ENCODE assay signal across 8 cellular contexts in genomic region chr11:65637794-65638317, GRCh38. TPM values are rescaled to one million over a fixed set of nuclear protein-coding genes. Genes with fewer than 3 reads are reported as not detected.
DNase-seq lines count a peak whose midpoint lies in the region; ATAC-seq, FAIRE-seq and TF ChIP-seq lines count a peak whose summit lies in the region.

TSS of gene SIPA1 (plus strand) at chr11:65638101. CDS start at chr11:65640922, 2,821 bp downstream.

- H3K4me1 ChIP-seq in mammary epithelial cell (ENCODE audit: insufficient read depth, low read length), result peaks cover 11% of the 10 kb centered on the region
- H3K4me1 ChIP-seq in skeletal muscle tissue (ENCODE audit: control insufficient read depth in 3 of 3, insufficient read depth in 3 of 3, low read length in 3 of 3), result peaks cover 31 to 34% (median 33%) of the 10 kb centered on the region in 3 donors

- peak; percentile 6 for FAIRE-seq in H54 (lab: Jason Lieb, UNC)

- no peak within 1 kb of the TSS for H3K9ac ChIP-seq in mammary epithelial cell (ENCODE audit: insufficient read depth, low read length)
- peak within 1 kb of the TSS; percentile 74 to 83 (median 82) for H3K9ac ChIP-seq in skeletal muscle tissue (ENCODE audit: low read depth in 1 of 3, low read length in 3 of 3)

- DNase-seq in EL, result peak; percentile 96
- DNase-seq in H54 (ENCODE audit: insufficient read length, low spot score), result peak; percentile 97
- DNase-seq in NCI-H1048 (lab: John Stamatoyannopoulos, UW), result peak; percentile 41
- DNase-seq in WERI-Rb-1, result peak; percentile 92
- DNase-seq in mammary epithelial cell, result peak; percentile 73
- DNase-seq in iPS-NIHi11 (ENCODE audit: low spot score), result peak; percentile 94

- no peaks in the 10 kb centered on the region for H3K27me3 ChIP-seq in WERI-Rb-1 (ENCODE audit: insufficient read depth, low read depth, severe bottlenecking)
- H3K27me3 ChIP-seq in mammary epithelial cell (ENCODE audit: insufficient read depth, low read length), result no peaks in the 10 kb centered on the region
- no peaks in the 10 kb centered on the region for H3K27me3 ChIP-seq in skeletal muscle tissue (ENCODE audit: control insufficient read depth in 3 of 3, insufficient read depth in 3 of 3, low read length in 3 of 3)

- H3K4me3 ChIP-seq in WERI-Rb-1 (ENCODE audit: low read depth, low read length) (peak within 1 kb of the TSS; percentile 68), mammary epithelial cell (replicated peaks in 1 of 3; ENCODE audit: insufficient read depth in 1 of 3, low read depth in 2 of 3, low read length in 3 of 3) (peak within 1 kb of the TSS; percentile 65 to 73 (median 72)), skeletal muscle tissue (ENCODE audit: low read length in 3 of 3) (peak within 1 kb of the TSS; percentile 76 to 85 (median 80))

- dilution Hi-C loops in mammary epithelial cell (cut with HindIII; ENCODE audit: low sequenced_read_pairs), result loop anchor here (5.0 to 10.0 kb wide), 2 partner anchors 36 to 53 kb away; no protein-coding TSS in a partner anchor

- peak within 1 kb of the TSS; percentile 68 for H2AFZ ChIP-seq in mammary epithelial cell (ENCODE audit: low read depth, low read length)

- ATAC-seq in GM19467 (IDR thresholded peaks at IDR 0.05; ENCODE audit: unreplicated experiment), result no peak

- in situ Hi-C loops in mammary epithelial cell (cut with MboI; ENCODE audit: low sequenced_read_pairs in 2 of 2), result no loop called here

- no peaks in the 10 kb centered on the region for H4K20me1 ChIP-seq in mammary epithelial cell (ENCODE audit: insufficient read depth, low read length)

- CTCF ChIA-PET in mammary epithelial cell (lab: Charles Lee; ENCODE audit: low non-redundant PET), result no interaction called here

- no peaks in the 10 kb centered on the region for H3K9me3 ChIP-seq in WERI-Rb-1 (ENCODE audit: severe bottlenecking)
- no peaks in the 10 kb centered on the region for H3K9me3 ChIP-seq in mammary epithelial cell (replicated peaks; ENCODE audit: insufficient read depth, low read length)
- H3K9me3 ChIP-seq in skeletal muscle tissue (ENCODE audit: control insufficient read depth in 3 of 3, low read length in 3 of 3), result no peaks in the 10 kb centered on the region

- peak within 1 kb of the TSS; percentile 91 for H3K27ac ChIP-seq in WERI-Rb-1
- peak within 1 kb of the TSS; percentile 20 for H3K27ac ChIP-seq in mammary epithelial cell (ENCODE audit: insufficient read depth, low read depth, low read length)
- H3K27ac ChIP-seq in skeletal muscle tissue (ENCODE audit: low read depth, low read length), result peak within 1 kb of the TSS; percentile 83

- intact Hi-C loops in mammary epithelial cell (cut with micrococcal nuclease), result no loop called here

- no peaks in the 10 kb centered on the region for H3K79me2 ChIP-seq in mammary epithelial cell (ENCODE audit: insufficient read depth, low read length)

- TF ChIP-seq CTCF in WERI-Rb-1 (IDR thresholded peaks at IDR 0.05; ENCODE audit: low read depth, low read length) (peak; percentile 69), mammary epithelial cell (conservative IDR thresholded peaks at IDR 0.05 in 1 of 2, IDR thresholded peaks at IDR 0.05 in 1 of 2; ENCODE audit: extremely low read depth in 1 of 2, insufficient read depth in 1 of 2, low read depth in 1 of 2, low read length in 2 of 2) (peak in 1 of 2 donors; percentile 36)

- BruUV-seq in mammary epithelial cell (replicated peaks; lab: Mats Ljungman, UMichigan), result no TSS peak

- WGBS in mammary epithelial cell (ENCODE audit: low coverage, missing lambda C conversion rate), result 33% methylated on average over 9 of the region's 42 CpGs

- peak within 1 kb of the TSS; percentile 96 for H3K4me2 ChIP-seq in mammary epithelial cell (ENCODE audit: insufficient read depth, low read depth, low read length)

- peak; percentile 61; the same call in 1 of the 2 replicates for TF ChIP-seq POLR2A in H54 (IDR thresholded peaks at IDR 0.05; ENCODE audit: low read depth, low read length)

- peaks cover 36% of the 10 kb centered on the region for H3K36me3 ChIP-seq in WERI-Rb-1
- H3K36me3 ChIP-seq in mammary epithelial cell (ENCODE audit: insufficient read depth, low read length), result peaks cover 12% of the 10 kb centered on the region
- H3K36me3 ChIP-seq in skeletal muscle tissue (ENCODE audit: control insufficient read depth in 3 of 3, insufficient read depth in 3 of 3, low read length in 3 of 3), result peaks cover 24 to 41% (median 37%) of the 10 kb centered on the region in 3 donors

RNA-seq across cellular contexts. Expression of gene SIPA1, which starts in this region (rescaled TPM):
- 10 to 100 TPM; 13.2 to 16.1 TPM for total RNA-seq in mammary epithelial cell
- 7.5 TPM for polyA plus RNA-seq in mammary epithelial cell
- 18.7 TPM for polyA minus RNA-seq in mammary epithelial cell
- total RNA-seq in skeletal muscle tissue, result 15.7 TPM

Comparison
In these comparisons a context has a peak if more than half of its experiments do, and no peak if none do; other contexts are left out.
1. DNase-seq: peak in every context shown above with its lines; median percentile 97 in H54; 96 in EL; 94 in iPS-NIHi11; 92 in WERI-Rb-1; 73 in mammary epithelial cell; 41 in NCI-H1048.
2. H3K27ac ChIP-seq: peak in every context shown above with its lines; median percentile 91 in WERI-Rb-1; 83 in skeletal muscle tissue; 20 in mammary epithelial cell.